Comparison of ENCODE assay signal across 8 cellular contexts in genomic region chr17:58317421-58318064, GRCh38. TPM values are rescaled to one million over a fixed set of nuclear protein-coding genes. Genes with fewer than 3 reads are reported as not detected.
A peak's percentile ranks its signal among the peaks of the same experiment; 100 is the strongest.
DNase-seq lines count a peak whose midpoint lies in the region; ATAC-seq and TF ChIP-seq lines count a peak whose summit lies in the region.

No MANE protein-coding gene starts in this region.

- peak overlapping the region; percentile 31 for H3K27ac ChIP-seq in OCI-LY3 (ENCODE audit: low read length)

- no peaks in the 10 kb centered on the region for H3K9me3 ChIP-seq in OCI-LY3 (ENCODE audit: insufficient read depth, low read length)

- H3K4me3 ChIP-seq in OCI-LY3 (ENCODE audit: low read length): no peak overlapping the region
- H3K4me3 ChIP-seq in fibroblast of villous mesenchyme (ENCODE audit: low read depth, low read length): no peak overlapping the region

- H2AFZ ChIP-seq in OCI-LY3 (ENCODE audit: low read depth, low read length): no peak overlapping the region

- no peaks in the 10 kb centered on the region for H4K20me1 ChIP-seq in OCI-LY3 (ENCODE audit: insufficient read depth, low read length)

- H3K27me3 ChIP-seq in OCI-LY3 (ENCODE audit: low read depth, low read length): no peaks in the 10 kb centered on the region

- peaks cover 9% of the 10 kb centered on the region for H3K4me1 ChIP-seq in OCI-LY3 (ENCODE audit: low read length)

- intact Hi-C loops in sciatic nerve (cut with DNase I): no loop called here

- H3K4me2 ChIP-seq in OCI-LY3 (ENCODE audit: low read length): peak overlapping the region; percentile 25

- H3K79me2 ChIP-seq in OCI-LY3 (ENCODE audit: low read length): no peaks in the 10 kb centered on the region

- H3K36me3 ChIP-seq in OCI-LY3 (replicated peaks; ENCODE audit: low read depth, low read length): peaks cover 3% of the 10 kb centered on the region

- H3K9ac ChIP-seq in OCI-LY3 (ENCODE audit: low read length): no peak overlapping the region

- peak; percentile 67 for ATAC-seq in HG03432 (IDR thresholded peaks at IDR 0.05; ENCODE audit: unreplicated experiment)
- ATAC-seq in sciatic nerve: peak; percentile 12
- ATAC-seq in GM19035 (IDR thresholded peaks at IDR 0.05; ENCODE audit: unreplicated experiment): no peak

- DNase-seq in 8988T (peak; percentile 71), fibroblast of villous mesenchyme (ENCODE audit: low read depth) (peak; percentile 41), sciatic nerve (ENCODE audit: low spot score) (peak; percentile 39)
- peak; percentile 81 to 84 for DNase-seq in activated T-cell treated with anti-CD3 and anti-CD28 coated beads, Interleukin-2, amount 50 U/mL, for 48 hours

- TF ChIP-seq CTCF in GM12872 (IDR thresholded peaks at IDR 0.05; ENCODE audit: insufficient read depth, low read depth, low read length) (peak; percentile 90), OCI-LY3 (IDR thresholded peaks at IDR 0.05; ENCODE audit: low read depth, low read length) (peak; percentile 79), fibroblast of villous mesenchyme (IDR thresholded peaks at IDR 0.05; ENCODE audit: insufficient read depth, low read depth, low read length) (peak; percentile 87)

RNA-seq across cellular contexts. Expression of gene TSPOAP1, which starts 11.1 kb away (rescaled TPM):
- total RNA-seq in fibroblast of villous mesenchyme: 0.86 and 2.3 TPM in 2 replicates
- 17.8 TPM for total RNA-seq in sciatic nerve

RNA-seq across cellular contexts. Expression of gene SUPT4H1, which starts 34.5 kb away (rescaled TPM):
- total RNA-seq in fibroblast of villous mesenchyme: 34.5 and 54.1 TPM in 2 replicates
- 62.2 TPM for total RNA-seq in sciatic nerve

RNA-seq across cellular contexts. Expression of gene MPO, which starts 36.8 kb away (rescaled TPM):
- not detected in 2 replicates for total RNA-seq in fibroblast of villous mesenchyme
- 2.0 TPM for total RNA-seq in sciatic nerve
